In the genomic region with DNA sequence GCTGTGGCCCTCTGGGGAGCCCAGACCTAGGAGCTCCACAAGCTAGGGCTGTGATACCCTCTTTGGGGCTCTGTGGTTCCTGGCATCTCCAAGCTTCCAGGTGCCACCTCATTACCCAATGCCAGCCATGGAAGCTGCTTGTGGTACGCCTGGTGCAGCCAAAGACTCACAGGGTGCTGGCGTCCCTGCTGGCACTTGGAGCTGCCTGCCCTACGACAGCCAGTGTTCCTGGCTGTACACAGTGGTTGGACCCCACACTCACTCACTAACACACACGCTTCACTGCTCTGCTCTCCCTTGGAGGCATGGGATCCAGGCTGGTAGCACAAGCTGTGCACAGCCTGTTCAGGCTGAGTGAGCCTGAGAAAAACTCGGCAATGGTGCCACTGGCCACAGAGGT, we compare ENCODE assay signal across 37 cellular contexts.
"Had no signal": no experiment of that assay in that cellular context is flagged by ENCODE, and none has a peak within 500 bp of the region (broad histone marks: within the 10 kb centered on the region; RNA-seq: fewer than 3 reads in every experiment).

No MANE protein-coding gene starts in this region.

- H3K9me3 Mint-ChIP-seq: activated CD8-positive, alpha-beta T cell treated with anti-CD3 and anti-CD28 coated beads for 36 hours had no signal

- H3K27ac Mint-ChIP-seq: activated B cell treated with CpG ODN at 0.5 μM for 24 hours; activated CD4-positive, alpha-beta memory T cell treated with anti-CD3 and anti-CD28 coated beads for 36 hours; activated CD4-positive, alpha-beta T cell treated with anti-CD3 and anti-CD28 coated beads, Interleukin-2, amount 10 ng/mL, durations not matched to agents 24 days and 14 days; activated CD8-positive, alpha-beta T cell treated with anti-CD3 and anti-CD28 coated beads for 36 hours; activated naive CD4-positive, alpha-beta T cell treated with anti-CD3 and anti-CD28 coated beads for 36 hours; activated naive CD4-positive, alpha-beta T cell treated with anti-CD3 and anti-CD28 coated beads, Interleukin-2, amount 50 U/mL, for 72 hours; activated naive CD8-positive, alpha-beta T cell treated with anti-CD3 and anti-CD28 coated beads for 36 hours; activated T-cell treated with anti-CD3 and anti-CD28 coated beads, Interleukin-2, amount 50 U/mL, for 72 hours; activated T-helper 1 cell treated with anti-CD3 and anti-CD28 coated beads, Interleukin-12 subunit alpha, Interleukin-12 subunit beta, Interleukin-2, Interleukin-4 antibody, amounts not matched to agents 30 ng/mL and 10 ng/mL and 1 ng/mL, durations not matched to agents 14 hours and 24 hours and 36 hours; activated T-helper 2 cell treated with anti-CD3 and anti-CD28 coated beads, Interferon-gamma antibody, Interleukin-2, Interleukin-4, amounts not matched to agents 10 μg/mL and 5 μg/mL and 100 μg/mL, durations not matched to agents 14 hours and 24 hours and 36 hours; brain; T-helper 1 cell treated with Interleukin-12 subunit alpha and Interleukin-12 subunit beta and Interleukin-4 antibody, amounts not matched to agents 30 μg/mL and 1 μg/mL, for 36 hours; T-helper 2 cell treated with Interferon-gamma antibody and Interleukin-4, amounts not matched to agents 5 μg/mL and 100 μg/mL, for 36 hours had no signal

- H3K27me3 ChIP-seq: adrenal gland, ascending aorta, cardiac muscle cell had no signal

- ATAC-seq: activated CD8-positive, alpha-beta T cell treated with anti-CD3 and anti-CD28 coated beads for 36 hours; activated naive CD4-positive, alpha-beta T cell treated with anti-CD3 and anti-CD28 coated beads, Interleukin-2, amount 50 U/mL, for 72 hours; activated T-cell treated with anti-CD3 and anti-CD28 coated beads, Interleukin-2, amount 50 U/mL, for 4 hours; activated T-cell treated with anti-CD3 and anti-CD28 coated beads, Interleukin-2, amount 50 U/mL, for 72 hours had no signal

- H3K36me3 Mint-ChIP-seq: activated CD4-positive, alpha-beta memory T cell treated with anti-CD3 and anti-CD28 coated beads for 36 hours; activated naive CD4-positive, alpha-beta T cell treated with anti-CD3 and anti-CD28 coated beads, Interleukin-2, amount 50 U/mL, for 72 hours; activated naive CD8-positive, alpha-beta T cell treated with anti-CD3 and anti-CD28 coated beads for 36 hours; brain had no signal

- H3K9me3 ChIP-seq: adrenal gland, ascending aorta had no signal

- H3K4me1 ChIP-seq: adrenal gland, ascending aorta had no signal

- H3K4me3 ChIP-seq: adrenal gland, ascending aorta, cardiac muscle cell had no signal

- H3K27me3 Mint-ChIP-seq: activated B cell treated with CpG ODN at 0.5 μM for 24 hours; activated CD4-positive, alpha-beta memory T cell treated with anti-CD3 and anti-CD28 coated beads for 36 hours; activated CD4-positive, alpha-beta T cell treated with anti-CD3 and anti-CD28 coated beads, Interleukin-2, amount 10 ng/mL, durations not matched to agents 24 days and 14 days; activated CD8-positive, alpha-beta T cell treated with anti-CD3 and anti-CD28 coated beads for 36 hours; activated naive CD8-positive, alpha-beta T cell treated with anti-CD3 and anti-CD28 coated beads for 36 hours; central memory CD8-positive, alpha-beta T cell had no signal

- H3K36me3 ChIP-seq: adrenal gland, ascending aorta, cardiac muscle cell had no signal

- H3K4me3 Mint-ChIP-seq: activated B cell treated with CpG ODN at 0.5 μM for 24 hours; activated CD4-positive, alpha-beta memory T cell treated with anti-CD3 and anti-CD28 coated beads for 36 hours; activated CD4-positive, alpha-beta T cell treated with anti-CD3 and anti-CD28 coated beads, Interleukin-2, amount 10 ng/mL, durations not matched to agents 24 days and 14 days; activated CD8-positive, alpha-beta T cell treated with anti-CD3 and anti-CD28 coated beads for 36 hours; activated naive CD4-positive, alpha-beta T cell treated with anti-CD3 and anti-CD28 coated beads for 36 hours; activated naive CD8-positive, alpha-beta T cell treated with anti-CD3 and anti-CD28 coated beads for 36 hours; activated T-cell treated with anti-CD3 and anti-CD28 coated beads, Interleukin-2, amount 50 U/mL, for 4 hours; activated T-cell treated with anti-CD3 and anti-CD28 coated beads, Interleukin-2, amount 50 U/mL, for 72 hours; activated T-helper 1 cell treated with anti-CD3 and anti-CD28 coated beads, Interleukin-12 subunit alpha, Interleukin-12 subunit beta, Interleukin-2, Interleukin-4 antibody, amounts not matched to agents 30 ng/mL and 10 ng/mL and 1 ng/mL, durations not matched to agents 14 hours and 24 hours and 36 hours; brain; central memory CD8-positive, alpha-beta T cell; T-helper 1 cell treated with Interleukin-12 subunit alpha and Interleukin-12 subunit beta and Interleukin-4 antibody, amounts not matched to agents 30 μg/mL and 1 μg/mL, for 36 hours; T-helper 2 cell treated with Interferon-gamma antibody and Interleukin-4, amounts not matched to agents 5 μg/mL and 100 μg/mL, for 36 hours had no signal

- H3K4me1 Mint-ChIP-seq: activated B cell treated with CpG ODN at 0.5 μM for 24 hours; activated CD4-positive, alpha-beta T cell treated with anti-CD3 and anti-CD28 coated beads, Interleukin-2, amount 10 ng/mL, durations not matched to agents 24 days and 14 days; activated naive CD8-positive, alpha-beta T cell treated with anti-CD3 and anti-CD28 coated beads for 36 hours; central memory CD8-positive, alpha-beta T cell had no signal

- DNase-seq: activated B cell treated with CpG ODN at 0.5 μM for 24 hours; activated CD4-positive, alpha-beta memory T cell treated with anti-CD3 and anti-CD28 coated beads for 36 hours; activated CD4-positive, alpha-beta T cell treated with anti-CD3 and anti-CD28 coated beads for 4 hours; activated CD4-positive, alpha-beta T cell treated with anti-CD3 and anti-CD28 coated beads, Interleukin-2, amount 10 ng/mL, durations not matched to agents 24 days and 14 days; activated CD4-positive, alpha-beta T cell treated with anti-CD3 and anti-CD28 coated beads, Interleukin-2, amount 50 U/mL, for 1 hour; activated CD4-positive, alpha-beta T cell treated with anti-CD3 and anti-CD28 coated beads, Interleukin-2, amount 50 U/mL, for 4 hours; activated CD4-positive, CD25-positive, alpha-beta regulatory T cell treated with anti-CD3 and anti-CD28 coated beads, Interleukin-2, amount 50 U/mL, for 72 hours; activated CD8-positive, alpha-beta memory T cell treated with anti-CD3 and anti-CD28 coated beads, Interleukin-2, amount 50 U/mL, for 4 hours; activated CD8-positive, alpha-beta T cell treated with anti-CD3 and anti-CD28 coated beads for 36 hours; activated effector memory CD4-positive, alpha-beta T cell treated with Interleukin-2 at 50 U/mL for 16 hours; activated gamma-delta T cell; activated naive CD4-positive, alpha-beta T cell; activated naive CD4-positive, alpha-beta T cell treated with anti-CD3 and anti-CD28 coated beads for 36 hours; activated naive CD4-positive, alpha-beta T cell treated with anti-CD3 and anti-CD28 coated beads, Interleukin-2, amount 50 U/mL, for 16 hours; activated naive CD8-positive, alpha-beta T cell treated with anti-CD3 and anti-CD28 coated beads for 36 hours; activated T-cell treated with anti-CD3 and anti-CD28 coated beads for 4 hours; activated T-cell treated with anti-CD3 and anti-CD28 coated beads, Interleukin-2, amount 50 U/mL, for 1 hour; activated T-cell treated with anti-CD3 and anti-CD28 coated beads, Interleukin-2, amount 50 U/mL, for 4 hours; activated T-cell treated with anti-CD3 and anti-CD28 coated beads, Interleukin-2, amount 50 U/mL, for 72 hours; adrenal gland; amniotic stem cell; caudate nucleus; cerebellar nuclear complex; SW 1271; T-helper 1 cell; T-helper 2 cell; T-helper 9 cell had no signal

- H3K27ac ChIP-seq: adrenal gland, ascending aorta, cardiac muscle cell, VCaP had no signal
